In genomic region chr14:34981743-34982420, GRCh38 we compare ENCODE assay signal across 8 cellular contexts. TPM values are rescaled to one million over a fixed set of nuclear protein-coding genes. Genes with fewer than 3 reads are reported as not detected.
DNase-seq lines count a peak whose midpoint lies in the region; ATAC-seq and TF ChIP-seq lines count a peak whose summit lies in the region.

No MANE protein-coding gene starts in this region.

- H3K4me1 ChIP-seq in ACC112 (ENCODE audit: control insufficient read depth, insufficient read depth, low read length, unreplicated experiment) (peaks cover 31% of the 10 kb centered on the region), liver (ENCODE audit: control insufficient read depth in 4 of 4, insufficient read depth in 4 of 4, low read length in 3 of 4) (peaks cover 5 to 34% (median 17%) of the 10 kb centered on the region in 4 donors)

- ATAC-seq in GM18861 (IDR thresholded peaks at IDR 0.05; ENCODE audit: unreplicated experiment) (peak; percentile 4), HG03432 (IDR thresholded peaks at IDR 0.05; ENCODE audit: unreplicated experiment) (peak; percentile 7)

- peak; percentile 11 for TF ChIP-seq CTCF in liver (IDR thresholded peaks at IDR 0.05; ENCODE audit: low read depth, low read length, missing input control)

- H3K27me3 ChIP-seq in ACC112 (ENCODE audit: insufficient read depth, low read length) = no peaks in the 10 kb centered on the region
- no peaks in the 10 kb centered on the region for H3K27me3 ChIP-seq in liver (ENCODE audit: control insufficient read depth in 4 of 4, insufficient read depth in 4 of 4, low read length in 3 of 4)

- H3K27ac ChIP-seq in ACC112 (ENCODE audit: low read depth, low read length) (peak overlapping the region; percentile 98), caudate nucleus (ENCODE audit: low read depth, low read length) (peak overlapping the region; percentile 99), liver (ENCODE audit: low read depth in 1 of 2, low read length in 2 of 2) (peak overlapping the region; percentile 96 to 98)

- H3K79me2 ChIP-seq in ACC112 (ENCODE audit: control insufficient read depth, insufficient read depth, low read length, unreplicated experiment) = peaks cover 63% of the 10 kb centered on the region

- DNase-seq in T follicular helper cell (ENCODE audit: low read depth) (peak; percentile 9), caudate nucleus (lab: John Stamatoyannopoulos, UW) (peak in 16 of 61 donors; percentile 3 to 68 (median 44)), T1000 (lab: John Stamatoyannopoulos, UW) (no peak)
- peak; percentile 15 for DNase-seq in stimulated activated CD8-positive, alpha-beta memory T cell treated with anti-CD3 and anti-CD28 coated beads, Interleukin-4, amount 100 ng/mL, for 24 hours (ENCODE audit: low read depth)

- TF ChIP-seq RAD21 in liver (IDR thresholded peaks at IDR 0.05) = no peak

- WGBS in liver = under 1% methylated on average over 17 of the region's 17 CpGs

- peak overlapping the region; percentile 89 to 94 for H3K9ac ChIP-seq in liver (ENCODE audit: low read depth in 1 of 2, low read length in 2 of 2)

- H3K4me3 ChIP-seq in ACC112 (ENCODE audit: low read depth, low read length) (peak overlapping the region; percentile 87), liver (ENCODE audit: low read depth in 1 of 3, low read length in 3 of 3) (peak overlapping the region; percentile 76 to 94 (median 87))

- H3K36me3 ChIP-seq in ACC112 (ENCODE audit: insufficient read depth, low read length) (no peaks in the 10 kb centered on the region), liver (ENCODE audit: control insufficient read depth in 4 of 4, insufficient read depth in 3 of 4, low read depth in 1 of 4, low read length in 3 of 4) (no peaks in the 10 kb centered on the region)

- H2AFZ ChIP-seq in ACC112 (ENCODE audit: low read length, unreplicated experiment) = peak overlapping the region; percentile 90

- H3K9me3 ChIP-seq in liver (ENCODE audit: control insufficient read depth in 4 of 4, low read length in 3 of 4) = no peaks in the 10 kb centered on the region

TF ChIP-seq in liver, 16 proteins besides CTCF, POLR2A, EP300 and RAD21:
- peak; percentile 10 for TF ChIP-seq FOXA1 (IDR thresholded peaks at IDR 0.05)
- TF ChIP-seq EGR1 (IDR thresholded peaks at IDR 0.05; ENCODE audit: low read depth in 2 of 2) = no peak

RNA-seq across cellular contexts. Expression of gene SRP54, which starts 0.9 kb away (rescaled TPM):
- total RNA-seq in liver = 100 to 1,000 TPM in 1 of 2 donors, 10 to 100 TPM in 1; 38.6 to 113 TPM
- polyA plus RNA-seq in liver = 10 to 100 TPM; 32.6 to 38.2 TPM
